Comparison of ENCODE assay signal across 8 cellular contexts in the genomic region with DNA sequence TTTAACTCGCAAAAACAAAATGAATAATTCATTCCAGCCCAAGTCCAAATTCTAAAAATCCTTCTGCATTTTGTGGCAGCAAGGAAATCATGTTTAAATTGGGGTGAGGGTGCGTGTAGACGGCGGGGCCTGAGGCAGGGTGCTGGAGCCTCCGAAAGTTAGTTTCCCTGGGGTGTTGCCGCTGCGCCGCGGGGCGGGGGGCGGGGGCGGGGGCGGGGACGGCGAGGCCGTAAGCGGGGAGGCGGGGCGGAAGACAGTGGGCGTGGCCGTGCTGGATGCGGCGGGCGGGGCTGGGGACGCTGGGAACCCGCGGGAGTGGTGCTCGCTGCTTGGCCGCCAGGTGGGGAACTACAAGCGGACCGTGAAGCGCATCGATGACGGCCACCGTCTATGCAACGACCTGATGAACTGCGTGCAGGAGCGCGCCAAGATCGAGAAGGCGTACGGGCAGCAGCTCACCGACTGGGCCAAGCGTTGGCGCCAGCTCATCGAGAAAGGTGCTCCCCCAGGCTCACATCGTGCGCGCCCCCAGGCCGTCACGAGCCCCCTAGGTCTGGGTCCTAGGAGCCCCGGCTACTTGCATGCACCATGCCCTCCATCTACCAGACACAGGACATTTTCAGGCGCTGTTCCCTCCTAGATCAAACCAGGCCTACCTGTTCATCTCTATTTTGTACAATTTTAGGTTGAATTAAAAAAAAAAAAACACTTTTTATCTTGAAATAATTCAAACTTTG.
DNase-seq lines count a peak whose midpoint lies in the region; ATAC-seq and TF ChIP-seq lines count a peak whose summit lies in the region.

No MANE protein-coding gene starts in this region.

- H3K4me3 ChIP-seq in astrocyte of the cerebellum (ENCODE audit: low read depth, low read length) (peak overlapping the region; percentile 17), retinal pigment epithelial cell (ENCODE audit: low read length) (peak overlapping the region; percentile 37)

- TF ChIP-seq CTCF in astrocyte of the cerebellum (IDR thresholded peaks at IDR 0.05; ENCODE audit: low read depth, low read length, missing control alignments), result peak; percentile 61
- TF ChIP-seq CTCF in retinal pigment epithelial cell (conservative IDR thresholded peaks at IDR 0.05; ENCODE audit: low read depth, low read length), result peak; percentile 71

- DNase-seq in NCI-H2081 (lab: John Stamatoyannopoulos, UW) (peak; percentile 89 to 93), T-helper 9 cell (peak; percentile 98), astrocyte of the cerebellum (ENCODE audit: low read depth) (peak; percentile 68), hypothalamus (lab: John Stamatoyannopoulos, UW) (peak in 50 of 51 donors; percentile 17 to 95 (median 85)), retinal pigment epithelial cell (ENCODE audit: low read depth) (peak; percentile 48)

- in situ Hi-C loops in astrocyte of the cerebellum (cut with HindIII; ENCODE audit: low sequenced_read_pairs), result no loop called here

- ATAC-seq in GM18502 (IDR thresholded peaks at IDR 0.05; ENCODE audit: poor library complexity, unreplicated experiment), result peak; percentile 89
- ATAC-seq in HG03045 (IDR thresholded peaks at IDR 0.05; ENCODE audit: unreplicated experiment), result peak; percentile 73
- ATAC-seq in HG03378 (IDR thresholded peaks at IDR 0.05; ENCODE audit: unreplicated experiment), result no peak

Comparison
In these comparisons a context has a peak if more than half of its experiments do, and no peak if none do; other contexts are left out.
1. DNase-seq: peak in every context shown above with its lines; median percentile 98 in T-helper 9 cell; 91 in NCI-H2081; 85 in hypothalamus; 68 in astrocyte of the cerebellum; 48 in retinal pigment epithelial cell.